ENCODE assay signal across 8 cellular contexts in genomic region chr3:175941352-175941751, GRCh38.
A peak's percentile ranks its signal among the peaks of the same experiment; 100 is the strongest.
DNase-seq lines count a peak whose midpoint lies in the region; ATAC-seq and TF ChIP-seq lines count a peak whose summit lies in the region.

No MANE protein-coding gene starts in this region.

- H3K36me3 ChIP-seq in BE2C, result no peaks in the 10 kb centered on the region

- no peak overlapping the region for H3K4me3 Mint-ChIP-seq in T-cell

- no peaks in the 10 kb centered on the region for H3K36me3 Mint-ChIP-seq in T-cell

- H3K9me3 Mint-ChIP-seq in T-cell, result peaks cover 28 to 51% (median 28%) of the 10 kb centered on the region in 3 donors

- POLR2A ChIA-PET in T-cell (lab: Charles Lee), result no interaction called here

- H3K27me3 ChIP-seq in BE2C, result no peaks in the 10 kb centered on the region

- CTCF ChIA-PET in T-cell (lab: Charles Lee), result no interaction called here

- no peak overlapping the region for H3K27ac Mint-ChIP-seq in T-cell

- H3K4me1 Mint-ChIP-seq in T-cell, result no peaks in the 10 kb centered on the region

- peak; percentile 67 for DNase-seq in BE2C
- DNase-seq in NCI-H748 treated with DMSO at 0.1 percent for 48 hours (lab: John Stamatoyannopoulos, UW), result peak; percentile 13
- peak; percentile 2 for DNase-seq in glomerular visceral epithelial cell (ENCODE audit: extremely low spot score)
- no peak for DNase-seq in NK-92 (lab: John Stamatoyannopoulos, UW; ENCODE audit: unreplicated experiment)
- DNase-seq in NCI-H1436 treated with DMSO at 0.1 percent for 48 hours (lab: John Stamatoyannopoulos, UW), result no peak
- no peak for DNase-seq in T-cell

- H3K27me3 Mint-ChIP-seq in T-cell, result no peaks in the 10 kb centered on the region

- no peaks in the 10 kb centered on the region for H3K4me1 ChIP-seq in BE2C

- H3K9me3 ChIP-seq in BE2C, result no peaks in the 10 kb centered on the region

- ATAC-seq in GM21360 (IDR thresholded peaks at IDR 0.05; ENCODE audit: unreplicated experiment) (peak; percentile 51), T-cell (replicated peaks in 1 of 4) (no peak), GM21737 (IDR thresholded peaks at IDR 0.05; ENCODE audit: unreplicated experiment) (no peak)

- TF ChIP-seq CTCF in BE2C (IDR thresholded peaks at IDR 0.05; ENCODE audit: low read depth, low read length), result peak; percentile 80

- H3K4me3 ChIP-seq in BE2C (ENCODE audit: low read depth, low read length), result no peak overlapping the region

Comparison
In these comparisons a context has a peak if more than half of its experiments do, and no peak if none do; other contexts are left out.
1. DNase-seq: peak in BE2C (single experiment), NCI-H748 treated with DMSO at 0.1 percent for 48 hours (single experiment) and glomerular visceral epithelial cell (single experiment); none in NK-92 (single experiment), NCI-H1436 treated with DMSO at 0.1 percent for 48 hours (single experiment) and T-cell (0 of 34).